13 cellular contexts compared by ENCODE assay signal in the genomic region with DNA sequence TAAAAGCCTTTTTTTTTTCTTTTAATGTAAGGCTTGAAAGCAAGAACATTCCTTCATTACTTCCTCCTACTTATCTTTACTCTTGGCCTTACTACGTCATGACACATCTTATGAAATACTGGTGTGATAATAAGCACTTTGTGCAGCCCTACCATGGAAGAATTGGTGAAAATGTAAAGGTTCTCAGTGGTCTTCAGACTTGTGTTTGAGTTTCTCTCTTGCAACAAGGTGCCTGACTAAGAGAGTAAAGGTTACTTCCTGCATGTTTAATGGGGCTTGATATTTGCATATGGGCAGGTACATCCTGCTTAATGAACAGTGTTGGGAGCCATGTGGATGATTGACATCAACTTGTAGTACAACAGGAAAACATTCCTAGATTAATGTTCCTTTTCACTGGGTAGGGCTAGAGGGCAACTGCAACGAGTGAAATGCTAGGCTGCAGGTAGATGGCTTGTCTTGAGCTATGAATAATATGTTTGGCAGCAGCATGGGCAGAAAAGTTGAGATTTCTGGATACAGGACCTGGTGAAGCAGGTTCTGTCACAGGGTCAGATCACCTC.
A peak's percentile ranks its signal among the peaks of the same experiment; 100 is the strongest.
DNase-seq lines count a peak whose midpoint lies in the region; ATAC-seq and TF ChIP-seq lines count a peak whose summit lies in the region.
"Had no signal": no experiment of that assay in that cellular context is flagged by ENCODE, and none has a peak within 500 bp of the region (broad histone marks: within the 10 kb centered on the region; RNA-seq: fewer than 3 reads in every experiment).

No MANE protein-coding gene starts in this region.

- no peaks in the 10 kb centered on the region for H3K27me3 ChIP-seq in CD4-positive, CD25-positive, alpha-beta regulatory T cell (ENCODE audit: control insufficient read depth, insufficient read depth, low read length)
- H3K27me3 ChIP-seq: SJCRH30 had no signal

- TF ChIP-seq CTCF in activated CD8-positive, alpha-beta T cell treated with anti-CD3 and anti-CD28 coated beads for 36 hours (IDR thresholded peaks at IDR 0.05) = no peak
- TF ChIP-seq CTCF in GM10248 (IDR thresholded peaks at IDR 0.05; ENCODE audit: control extremely low read depth, extremely low read depth, low read depth, missing control alignments) = no peak

- DNase-seq in CD4-positive, CD25-positive, alpha-beta regulatory T cell = peak in 1 of 3 donors; percentile 44
- DNase-seq in HuH-7 (ENCODE audit: low spot score) = peak; percentile 32
- DNase-seq in activated CD8-positive, alpha-beta T cell treated with anti-CD3 and anti-CD28 coated beads for 36 hours = no peak
- peak; percentile 91 for DNase-seq in kidney tubule cell (ENCODE audit: low spot score)
- DNase-seq in GM10248 (ENCODE audit: extremely low spot score) = no peak
- no peak for DNase-seq in NCI-H2171 (lab: John Stamatoyannopoulos, UW)
- no peak for DNase-seq in AML-193 (lab: John Stamatoyannopoulos, UW)
- DNase-seq: NCI-H2171 treated with DMSO at 0.1 percent for 48 hours; SJCRH30; stimulated activated CD4-positive, alpha-beta T cell treated with anti-CD3 and anti-CD28 coated beads, Interleukin-15, amount 100 ng/mL, for 24 hours; stimulated activated naive CD4-positive, alpha-beta T cell treated with Interleukin-2 at 50 U/mL for 16 hours had no signal

- H3K4me3 Mint-ChIP-seq in CD4-positive, CD25-positive, alpha-beta regulatory T cell = peak overlapping the region in 1 of 4 donors; percentile 43
- no peak overlapping the region for H3K4me3 Mint-ChIP-seq in activated CD8-positive, alpha-beta T cell treated with anti-CD3 and anti-CD28 coated beads for 36 hours
- H3K4me3 Mint-ChIP-seq: neural crest cell had no signal

- peak overlapping the region; percentile 11 to 80 (median 40) for H3K27ac Mint-ChIP-seq in CD4-positive, CD25-positive, alpha-beta regulatory T cell
- peak overlapping the region; percentile 78 for H3K27ac Mint-ChIP-seq in activated CD8-positive, alpha-beta T cell treated with anti-CD3 and anti-CD28 coated beads for 36 hours

- peaks cover 9% of the 10 kb centered on the region for H3K4me1 ChIP-seq in CD4-positive, CD25-positive, alpha-beta regulatory T cell (ENCODE audit: control insufficient read depth, insufficient read depth, low read length, poor library complexity, severe bottlenecking)
- H3K4me1 ChIP-seq: SJCRH30 had no signal

- POLR2A ChIA-PET in activated CD8-positive, alpha-beta T cell treated with anti-CD3 and anti-CD28 coated beads for 36 hours (lab: Charles Lee) = interaction anchor here (0.6 to 2.7 kb wide), 3 partner anchors 12 to 69 kb away, joined by 3 to 10 read pairs (median 4); no protein-coding TSS in a partner anchor
- POLR2A ChIA-PET in GM10248 (lab: Yijun Ruan, JAX) = no interaction called here

- intact Hi-C loops in activated CD8-positive, alpha-beta T cell treated with anti-CD3 and anti-CD28 coated beads for 36 hours (cut with micrococcal nuclease) = no loop called here

- H3K4me3 ChIP-seq in CD4-positive, CD25-positive, alpha-beta regulatory T cell (ENCODE audit: low read depth, low read length) = peak overlapping the region; percentile 23
- H3K4me3 ChIP-seq: SJCRH30 had no signal

- CTCF ChIA-PET in activated CD8-positive, alpha-beta T cell treated with anti-CD3 and anti-CD28 coated beads for 36 hours (lab: Charles Lee) = interaction anchor here (0.8 to 1.0 kb wide), 2 partner anchors 66 to 74 kb away, joined by 3 read pairs; no protein-coding TSS in a partner anchor
- CTCF ChIA-PET in GM10248 (lab: Yijun Ruan, JAX) = no interaction called here

- no peaks in the 10 kb centered on the region for H3K9me3 ChIP-seq in CD4-positive, CD25-positive, alpha-beta regulatory T cell (ENCODE audit: control insufficient read depth in 2 of 2, low read length in 2 of 2)
- H3K9me3 ChIP-seq: SJCRH30 had no signal

- H3K36me3 Mint-ChIP-seq in CD4-positive, CD25-positive, alpha-beta regulatory T cell = peaks cover 23% of the 10 kb centered on the region
- peaks cover 49% of the 10 kb centered on the region for H3K36me3 Mint-ChIP-seq in activated CD8-positive, alpha-beta T cell treated with anti-CD3 and anti-CD28 coated beads for 36 hours (ENCODE audit: low read depth)

- H3K4me1 Mint-ChIP-seq in CD4-positive, CD25-positive, alpha-beta regulatory T cell = peaks cover 9 to 62% (median 29%) of the 10 kb centered on the region in 4 donors
- peaks cover 75% of the 10 kb centered on the region for H3K4me1 Mint-ChIP-seq in activated CD8-positive, alpha-beta T cell treated with anti-CD3 and anti-CD28 coated beads for 36 hours (ENCODE audit: low read depth)

- peaks cover 6% of the 10 kb centered on the region for H3K36me3 ChIP-seq in CD4-positive, CD25-positive, alpha-beta regulatory T cell (ENCODE audit: control insufficient read depth, insufficient read depth, low read length)

- peaks cover 0 to 2% (median 0%) of the 10 kb centered on the region in 7 donors for H3K9me3 Mint-ChIP-seq in CD4-positive, CD25-positive, alpha-beta regulatory T cell
- peaks cover 7% of the 10 kb centered on the region for H3K9me3 Mint-ChIP-seq in activated CD8-positive, alpha-beta T cell treated with anti-CD3 and anti-CD28 coated beads for 36 hours
- H3K9me3 Mint-ChIP-seq: neural crest cell had no signal

- no peaks in the 10 kb centered on the region for H3K27me3 Mint-ChIP-seq in CD4-positive, CD25-positive, alpha-beta regulatory T cell
- no peaks in the 10 kb centered on the region for H3K27me3 Mint-ChIP-seq in activated CD8-positive, alpha-beta T cell treated with anti-CD3 and anti-CD28 coated beads for 36 hours

- peak in 1 of 2 donors; percentile 55 for ATAC-seq in CD4-positive, CD25-positive, alpha-beta regulatory T cell (ENCODE audit: low read depth in 2 of 2)
- ATAC-seq in activated CD8-positive, alpha-beta T cell treated with anti-CD3 and anti-CD28 coated beads for 36 hours = peak; percentile 71
- no peak for ATAC-seq in GM19455 (IDR thresholded peaks at IDR 0.05; ENCODE audit: unreplicated experiment)

- no peak overlapping the region for H3K27ac ChIP-seq in CD4-positive, CD25-positive, alpha-beta regulatory T cell (ENCODE audit: insufficient read depth, low read length, poor library complexity, severe bottlenecking)
- H3K27ac ChIP-seq: SJCRH30 had no signal

Comparison
In these comparisons a context has a peak if more than half of its experiments do, and no peak if none do; other contexts are left out.
1. DNase-seq: peak in HuH-7 (single experiment) and kidney tubule cell (single experiment); none in activated CD8-positive, alpha-beta T cell treated with anti-CD3 and anti-CD28 coated beads for 36 hours (single experiment), GM10248 (single experiment), NCI-H2171 (single experiment) and AML-193 (0 of 2).